ENCODE assay signal across 1 cellular context in the genomic region with DNA sequence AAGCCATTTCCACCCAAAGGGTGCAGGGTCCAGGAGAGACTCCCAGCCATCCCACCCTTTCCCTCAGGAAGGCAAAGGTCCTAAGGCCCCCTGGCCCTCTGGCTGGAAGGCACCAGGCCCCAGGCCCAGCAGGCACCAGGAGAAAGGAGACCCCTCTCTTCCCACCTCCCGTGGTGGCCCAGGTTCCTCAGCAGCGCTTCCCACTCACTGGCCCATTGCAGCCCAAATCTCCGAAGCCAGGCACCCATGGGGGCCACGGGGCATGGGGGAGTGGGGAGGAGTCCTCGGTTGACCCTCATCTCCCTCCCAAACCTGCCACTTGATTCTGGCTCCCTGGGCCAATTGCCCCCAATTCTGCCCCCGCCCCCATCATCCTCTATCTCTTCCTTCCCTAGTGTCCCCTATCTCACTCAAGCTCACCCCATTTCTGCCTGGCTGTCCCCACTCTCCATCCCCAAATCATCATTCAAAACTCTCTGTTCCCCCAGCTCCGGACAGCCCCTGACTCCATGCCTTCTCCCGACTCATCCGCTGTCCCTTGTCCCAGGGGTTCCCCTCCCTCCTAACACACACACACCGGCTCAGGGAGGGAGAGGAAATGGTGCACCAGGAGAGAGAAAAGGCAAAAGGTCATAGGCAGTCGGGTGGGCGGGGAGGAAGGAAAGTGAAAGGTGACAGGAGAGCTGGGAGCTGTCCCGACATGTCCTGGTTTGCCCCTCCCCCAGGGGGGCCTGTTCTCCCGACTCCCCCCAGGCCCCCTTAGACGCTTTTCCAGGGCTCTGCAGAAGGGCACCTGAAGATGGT.
A peak's percentile ranks its signal among the peaks of the same experiment; 100 is the strongest.
TF ChIP-seq lines count a peak whose summit lies in the region.

No MANE protein-coding gene starts in this region.

TF ChIP-seq in HepG2, 621 proteins besides CTCF, POLR2A, EP300 and RAD21 (continued from another document and continues in another):
- TF ChIP-seq, protein P1, sequence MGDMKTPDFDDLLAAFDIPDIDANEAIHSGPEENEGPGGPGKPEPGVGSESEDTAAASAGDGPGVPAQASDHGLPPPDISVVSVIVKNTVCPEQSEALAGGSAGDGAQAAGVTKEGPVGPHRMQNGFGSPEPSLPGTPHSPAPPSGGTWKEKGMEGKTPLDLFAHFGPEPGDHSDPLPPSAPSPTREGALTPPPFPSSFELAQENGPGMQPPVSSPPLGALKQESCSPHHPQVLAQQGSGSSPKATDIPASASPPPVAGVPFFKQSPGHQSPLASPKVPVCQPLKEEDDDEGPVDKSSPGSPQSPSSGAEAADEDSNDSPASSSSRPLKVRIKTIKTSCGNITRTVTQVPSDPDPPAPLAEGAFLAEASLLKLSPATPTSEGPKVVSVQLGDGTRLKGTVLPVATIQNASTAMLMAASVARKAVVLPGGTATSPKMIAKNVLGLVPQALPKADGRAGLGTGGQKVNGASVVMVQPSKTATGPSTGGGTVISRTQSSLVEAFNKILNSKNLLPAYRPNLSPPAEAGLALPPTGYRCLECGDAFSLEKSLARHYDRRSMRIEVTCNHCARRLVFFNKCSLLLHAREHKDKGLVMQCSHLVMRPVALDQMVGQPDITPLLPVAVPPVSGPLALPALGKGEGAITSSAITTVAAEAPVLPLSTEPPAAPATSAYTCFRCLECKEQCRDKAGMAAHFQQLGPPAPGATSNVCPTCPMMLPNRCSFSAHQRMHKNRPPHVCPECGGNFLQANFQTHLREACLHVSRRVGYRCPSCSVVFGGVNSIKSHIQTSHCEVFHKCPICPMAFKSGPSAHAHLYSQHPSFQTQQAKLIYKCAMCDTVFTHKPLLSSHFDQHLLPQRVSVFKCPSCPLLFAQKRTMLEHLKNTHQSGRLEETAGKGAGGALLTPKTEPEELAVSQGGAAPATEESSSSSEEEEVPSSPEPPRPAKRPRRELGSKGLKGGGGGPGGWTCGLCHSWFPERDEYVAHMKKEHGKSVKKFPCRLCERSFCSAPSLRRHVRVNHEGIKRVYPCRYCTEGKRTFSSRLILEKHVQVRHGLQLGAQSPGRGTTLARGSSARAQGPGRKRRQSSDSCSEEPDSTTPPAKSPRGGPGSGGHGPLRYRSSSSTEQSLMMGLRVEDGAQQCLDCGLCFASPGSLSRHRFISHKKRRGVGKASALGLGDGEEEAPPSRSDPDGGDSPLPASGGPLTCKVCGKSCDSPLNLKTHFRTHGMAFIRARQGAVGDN (CRISPR knock-in tag; IDR thresholded peaks at IDR 0.05): no peak
- TF ChIP-seq HOXA9 (CRISPR knock-in tag; IDR thresholded peaks at IDR 0.05; ENCODE audit: borderline replicate concordance): no peak
- no peak for TF ChIP-seq PLRG1 (conservative IDR thresholded peaks at IDR 0.05)
- no peak for TF ChIP-seq YEATS4 (CRISPR knock-in tag; IDR thresholded peaks at IDR 0.05; ENCODE audit: borderline replicate concordance)
- no peak for TF ChIP-seq MIXL1 (CRISPR knock-in tag; IDR thresholded peaks at IDR 0.05)
- no peak for TF ChIP-seq KDM4B (CRISPR knock-in tag; IDR thresholded peaks at IDR 0.05)
- no peak for TF ChIP-seq ZBTB3 (CRISPR knock-in tag; IDR thresholded peaks at IDR 0.05; ENCODE audit: borderline replicate concordance, low read depth)
- TF ChIP-seq PATZ1 (CRISPR knock-in tag; IDR thresholded peaks at IDR 0.05): peak; percentile 84
- TF ChIP-seq ZNF710 (CRISPR knock-in tag; IDR thresholded peaks at IDR 0.05; ENCODE audit: borderline replicate concordance): no peak
- TF ChIP-seq YY1 (IDR thresholded peaks at IDR 0.05; ENCODE audit: insufficient read depth, insufficient replicate concordance, low read depth, low read length): no peak
- no peak for TF ChIP-seq NRL (CRISPR knock-in tag; IDR thresholded peaks at IDR 0.05; ENCODE audit: borderline replicate concordance)
- no peak for TF ChIP-seq ZNF235 (CRISPR knock-in tag; IDR thresholded peaks at IDR 0.05; ENCODE audit: borderline replicate concordance)
- no peak for TF ChIP-seq MTA1 (CRISPR knock-in tag; IDR thresholded peaks at IDR 0.05; ENCODE audit: borderline replicate concordance)
- TF ChIP-seq, protein P2, sequence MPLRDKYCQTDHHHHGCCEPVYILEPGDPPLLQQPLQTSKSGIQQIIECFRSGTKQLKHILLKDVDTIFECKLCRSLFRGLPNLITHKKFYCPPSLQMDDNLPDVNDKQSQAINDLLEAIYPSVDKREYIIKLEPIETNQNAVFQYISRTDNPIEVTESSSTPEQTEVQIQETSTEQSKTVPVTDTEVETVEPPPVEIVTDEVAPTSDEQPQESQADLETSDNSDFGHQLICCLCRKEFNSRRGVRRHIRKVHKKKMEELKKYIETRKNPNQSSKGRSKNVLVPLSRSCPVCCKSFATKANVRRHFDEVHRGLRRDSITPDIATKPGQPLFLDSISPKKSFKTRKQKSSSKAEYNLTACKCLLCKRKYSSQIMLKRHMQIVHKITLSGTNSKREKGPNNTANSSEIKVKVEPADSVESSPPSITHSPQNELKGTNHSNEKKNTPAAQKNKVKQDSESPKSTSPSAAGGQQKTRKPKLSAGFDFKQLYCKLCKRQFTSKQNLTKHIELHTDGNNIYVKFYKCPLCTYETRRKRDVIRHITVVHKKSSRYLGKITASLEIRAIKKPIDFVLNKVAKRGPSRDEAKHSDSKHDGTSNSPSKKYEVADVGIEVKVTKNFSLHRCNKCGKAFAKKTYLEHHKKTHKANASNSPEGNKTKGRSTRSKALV (CRISPR knock-in tag; IDR thresholded peaks at IDR 0.05): no peak
- no peak for TF ChIP-seq ZNF30 (CRISPR knock-in tag; IDR thresholded peaks at IDR 0.05)
- no peak for TF ChIP-seq AGO2 (optimal IDR thresholded peaks at IDR 0.05; ENCODE audit: low read depth, low read length)
- no peak for TF ChIP-seq ZNF841 (CRISPR knock-in tag; IDR thresholded peaks at IDR 0.05; ENCODE audit: borderline replicate concordance)
- TF ChIP-seq ZNF891 (CRISPR knock-in tag; IDR thresholded peaks at IDR 0.05): no peak
- TF ChIP-seq ZNF383 (CRISPR knock-in tag; IDR thresholded peaks at IDR 0.05; ENCODE audit: borderline replicate concordance): no peak
- no peak for TF ChIP-seq NFKB2 (CRISPR knock-in tag; IDR thresholded peaks at IDR 0.05; ENCODE audit: borderline replicate concordance)
- TF ChIP-seq HMGXB3 (CRISPR knock-in tag; IDR thresholded peaks at IDR 0.05; ENCODE audit: borderline replicate concordance): no peak
- TF ChIP-seq HOXA5 (CRISPR knock-in tag; IDR thresholded peaks at IDR 0.05): no peak
- TF ChIP-seq MAFG (CRISPR knock-in tag; IDR thresholded peaks at IDR 0.05): no peak
- TF ChIP-seq ZNF253 (CRISPR knock-in tag; IDR thresholded peaks at IDR 0.05; ENCODE audit: borderline replicate concordance): no peak
- TF ChIP-seq ELF1 (CRISPR knock-in tag; IDR thresholded peaks at IDR 0.05): no peak
- TF ChIP-seq ZNF317 (CRISPR knock-in tag; IDR thresholded peaks at IDR 0.05): no peak
- no peak for TF ChIP-seq PHB2 (IDR thresholded peaks at IDR 0.05; ENCODE audit: partially characterized antibody)
- TF ChIP-seq SAP130 (CRISPR knock-in tag; IDR thresholded peaks at IDR 0.05; ENCODE audit: low read depth): peak; percentile 57
- no peak for TF ChIP-seq TBX3 (IDR thresholded peaks at IDR 0.05; ENCODE audit: borderline replicate concordance)
- TF ChIP-seq TP53 (CRISPR knock-in tag; conservative IDR thresholded peaks at IDR 0.05): peak; percentile 97
- TF ChIP-seq ZNF136 (CRISPR knock-in tag; IDR thresholded peaks at IDR 0.05; ENCODE audit: low read depth): no peak
- no peak for TF ChIP-seq ZNF331 (CRISPR knock-in tag; IDR thresholded peaks at IDR 0.05)
- no peak for TF ChIP-seq MLLT10 (CRISPR knock-in tag; IDR thresholded peaks at IDR 0.05)
- no peak for TF ChIP-seq NR3C1 (CRISPR knock-in tag; IDR thresholded peaks at IDR 0.05)
- TF ChIP-seq ISX (CRISPR knock-in tag; conservative IDR thresholded peaks at IDR 0.05): no peak
- no peak for TF ChIP-seq KDM1A (CRISPR knock-in tag; IDR thresholded peaks at IDR 0.05)
- no peak for TF ChIP-seq SUZ12 (IDR thresholded peaks at IDR 0.05; ENCODE audit: low read depth, low read length)
- TF ChIP-seq ZNF496 (CRISPR knock-in tag; IDR thresholded peaks at IDR 0.05; ENCODE audit: insufficient replicate concordance): no peak
- no peak for TF ChIP-seq CAMTA2 (CRISPR knock-in tag; IDR thresholded peaks at IDR 0.05; ENCODE audit: borderline replicate concordance)
- TF ChIP-seq MED8 (CRISPR knock-in tag; IDR thresholded peaks at IDR 0.05; ENCODE audit: insufficient replicate concordance): no peak
- TF ChIP-seq, protein P3, sequence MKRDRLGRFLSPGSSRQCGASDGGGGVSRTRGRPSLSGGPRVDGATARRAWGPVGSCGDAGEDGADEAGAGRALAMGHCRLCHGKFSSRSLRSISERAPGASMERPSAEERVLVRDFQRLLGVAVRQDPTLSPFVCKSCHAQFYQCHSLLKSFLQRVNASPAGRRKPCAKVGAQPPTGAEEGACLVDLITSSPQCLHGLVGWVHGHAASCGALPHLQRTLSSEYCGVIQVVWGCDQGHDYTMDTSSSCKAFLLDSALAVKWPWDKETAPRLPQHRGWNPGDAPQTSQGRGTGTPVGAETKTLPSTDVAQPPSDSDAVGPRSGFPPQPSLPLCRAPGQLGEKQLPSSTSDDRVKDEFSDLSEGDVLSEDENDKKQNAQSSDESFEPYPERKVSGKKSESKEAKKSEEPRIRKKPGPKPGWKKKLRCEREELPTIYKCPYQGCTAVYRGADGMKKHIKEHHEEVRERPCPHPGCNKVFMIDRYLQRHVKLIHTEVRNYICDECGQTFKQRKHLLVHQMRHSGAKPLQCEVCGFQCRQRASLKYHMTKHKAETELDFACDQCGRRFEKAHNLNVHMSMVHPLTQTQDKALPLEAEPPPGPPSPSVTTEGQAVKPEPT (CRISPR knock-in tag; IDR thresholded peaks at IDR 0.05; ENCODE audit: low read depth): no peak
- no peak for TF ChIP-seq DMTF1 (CRISPR knock-in tag; IDR thresholded peaks at IDR 0.05)
- TF ChIP-seq XBP1 (CRISPR knock-in tag; IDR thresholded peaks at IDR 0.05): no peak
- no peak for TF ChIP-seq ZNF224 (CRISPR knock-in tag; IDR thresholded peaks at IDR 0.05)
- TF ChIP-seq MEIS1 (CRISPR knock-in tag; IDR thresholded peaks at IDR 0.05; ENCODE audit: borderline replicate concordance): no peak
